Comparison of ENCODE assay signal across 17 cellular contexts in the genomic region with DNA sequence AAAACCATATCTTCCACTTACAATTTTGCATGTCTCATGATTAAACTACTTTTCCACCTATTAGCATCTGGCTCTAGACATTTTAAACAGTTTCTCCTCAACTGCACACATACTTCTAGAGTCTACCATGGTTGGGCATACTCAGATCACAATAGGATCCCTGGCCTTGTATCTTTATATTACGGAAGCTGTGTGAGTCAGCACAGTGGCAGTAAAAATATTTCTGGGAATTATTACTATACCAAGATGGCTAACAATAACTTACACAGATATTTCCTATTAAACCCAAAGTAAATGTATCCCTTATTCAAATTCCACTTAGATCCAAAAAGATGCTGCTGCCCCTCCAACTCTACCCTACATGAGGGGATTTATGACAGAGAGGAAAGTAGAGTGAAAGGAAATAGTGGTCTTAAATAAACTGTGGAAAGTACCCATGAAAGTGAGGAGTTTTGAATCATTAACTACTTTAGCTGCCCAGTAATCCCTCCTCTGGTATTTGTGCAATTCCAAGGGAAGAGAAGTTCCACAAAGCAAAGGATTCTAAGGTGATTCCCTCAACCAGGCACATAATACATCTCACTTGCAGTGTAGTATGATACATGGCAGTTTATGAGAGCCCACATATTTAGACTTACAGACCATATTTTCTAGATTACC.
A peak's percentile ranks its signal among the peaks of the same experiment; 100 is the strongest.
DNase-seq lines count a peak whose midpoint lies in the region; FAIRE-seq and TF ChIP-seq lines count a peak whose summit lies in the region.
"Had no signal": no experiment of that assay in that cellular context is flagged by ENCODE, and none has a peak within 500 bp of the region (broad histone marks: within the 10 kb centered on the region; RNA-seq: fewer than 3 reads in every experiment).

No MANE protein-coding gene starts in this region.

- no peak overlapping the region for H3K4me3 ChIP-seq in fibroblast of pulmonary artery (replicated peaks; ENCODE audit: low read depth, low read length)
- H3K4me3 ChIP-seq: BLaER1 treated with 17β-estradiol and CSF1 and Interleukin-3, amounts not matched to agents 10 nM and 100 nM; GM23248 had no signal

- no peak overlapping the region for H3K4me3 Mint-ChIP-seq in activated T-cell treated with anti-CD3 and anti-CD28 coated beads, Interleukin-2, amount 50 U/mL, for 24 hours
- H3K4me3 Mint-ChIP-seq: CD4-positive, CD25-positive, alpha-beta regulatory T cell had no signal

- DNase-seq in ACHN (peak; percentile 31), RCC 7860 (ENCODE audit: low spot score) (peak; percentile 49), fibroblast of pulmonary artery (ENCODE audit: low read depth) (peak; percentile 30), kidney tubule cell (ENCODE audit: low spot score) (peak; percentile 75), NCI-H2227 (lab: John Stamatoyannopoulos, UW; ENCODE audit: unreplicated experiment) (no peak), activated gamma-delta T cell (lab: John Stamatoyannopoulos, UW) (no peak), GF-D8 (lab: John Stamatoyannopoulos, UW) (no peak)
- no peak for DNase-seq in activated T-cell treated with anti-CD3 and anti-CD28 coated beads, Interleukin-2, amount 50 U/mL, for 24 hours
- DNase-seq: 8988T; Calu3; CD4-positive, CD25-positive, alpha-beta regulatory T cell; DMS 273 treated with DMSO at 0.1 percent for 48 hours; DMS79 treated with DMSO at 0.1 percent for 48 hours; GDM1; GM23248; H7 had no signal

- no peaks in the 10 kb centered on the region for H3K4me1 Mint-ChIP-seq in activated T-cell treated with anti-CD3 and anti-CD28 coated beads, Interleukin-2, amount 50 U/mL, for 24 hours (ENCODE audit: low read depth)
- H3K4me1 Mint-ChIP-seq: CD4-positive, CD25-positive, alpha-beta regulatory T cell had no signal

- in situ Hi-C loops in ACHN (cut with HindIII; ENCODE audit: low pct_ligation_motif_present, low pct_unique_long_range_greater_than_20kb, low sequenced_read_pairs): no loop called here

- no peak overlapping the region for H3K27ac Mint-ChIP-seq in activated T-cell treated with anti-CD3 and anti-CD28 coated beads, Interleukin-2, amount 50 U/mL, for 24 hours
- H3K27ac Mint-ChIP-seq: CD4-positive, CD25-positive, alpha-beta regulatory T cell had no signal

- FAIRE-seq in RCC 7860 (lab: Jason Lieb, UNC): no peak

- peaks cover 3% of the 10 kb centered on the region for H3K27me3 Mint-ChIP-seq in activated T-cell treated with anti-CD3 and anti-CD28 coated beads, Interleukin-2, amount 50 U/mL, for 24 hours

- no peaks in the 10 kb centered on the region for H3K9me3 Mint-ChIP-seq in activated T-cell treated with anti-CD3 and anti-CD28 coated beads, Interleukin-2, amount 50 U/mL, for 24 hours

- H3K36me3 Mint-ChIP-seq in activated T-cell treated with anti-CD3 and anti-CD28 coated beads, Interleukin-2, amount 50 U/mL, for 24 hours (ENCODE audit: low read depth): no peaks in the 10 kb centered on the region
- H3K36me3 Mint-ChIP-seq: CD4-positive, CD25-positive, alpha-beta regulatory T cell had no signal

- no peak for TF ChIP-seq CTCF in fibroblast of pulmonary artery (IDR thresholded peaks at IDR 0.05; ENCODE audit: low read length, missing control alignments)

Comparison
In these comparisons a context has a peak if more than half of its experiments do, and no peak if none do; other contexts are left out.
1. DNase-seq: peak in ACHN (single experiment), RCC 7860 (single experiment), fibroblast of pulmonary artery (single experiment) and kidney tubule cell (single experiment); none in NCI-H2227 (single experiment), activated gamma-delta T cell (single experiment), GF-D8 (single experiment) and activated T-cell treated with anti-CD3 and anti-CD28 coated beads, Interleukin-2, amount 50 U/mL, for 24 hours (single experiment).